1 cellular context compared by ENCODE assay signal in genomic region chr3:158434412-158435038, GRCh38.
TF ChIP-seq lines count a peak whose summit lies in the region.

No MANE protein-coding gene starts in this region.

TF ChIP-seq in K562, 482 proteins besides CTCF, POLR2A, EP300 and RAD21 (continued from another document):
- TF ChIP-seq PKNOX1 (IDR thresholded peaks at IDR 0.05) (0 out of 2 replicates have a peak, but pooled peaks have one; percentile 13), PURB (CRISPR knock-in tag; IDR thresholded peaks at IDR 0.05; ENCODE audit: low read depth) (no peak), SMARCE1 (IDR thresholded peaks at IDR 0.05) (no peak), SMC3 (conservative IDR thresholded peaks at IDR 0.05; ENCODE audit: insufficient read depth, low read depth, low read length) (peak; percentile 79), DEAF1 (CRISPR knock-in tag; IDR thresholded peaks at IDR 0.05) (peak; percentile 84), PBX2 (CRISPR knock-in tag; IDR thresholded peaks at IDR 0.05; ENCODE audit: low read depth) (no peak), PBX2 (tag; conservative IDR thresholded peaks at IDR 0.05; ENCODE audit: low read depth) (0 out of 2 replicates have a peak, but pooled peaks have one; percentile 28), TEAD4 (IDR thresholded peaks at IDR 0.05; ENCODE audit: low read length) (peak; percentile 62), TEAD4 (CRISPR knock-in tag; IDR thresholded peaks at IDR 0.05; ENCODE audit: borderline replicate concordance) (no peak), CBX3 (IDR thresholded peaks at IDR 0.05; ENCODE audit: borderline replicate concordance in 1 of 2, low read length in 2 of 2) (no peak), NR0B1 (IDR thresholded peaks at IDR 0.05; ENCODE audit: partially characterized antibody) (no peak), MYC (IDR thresholded peaks at IDR 0.05; ENCODE audit: low read depth, low read length) (0 out of 2 replicates have a peak, but pooled peaks have one; percentile 12), MYC (CRISPR knock-in tag; IDR thresholded peaks at IDR 0.05; ENCODE audit: borderline replicate concordance, low read depth) (no peak), REST (CRISPR knock-in tag; IDR thresholded peaks at IDR 0.05; ENCODE audit: low read depth) (no peak), ZNF184 (CRISPR knock-in tag; IDR thresholded peaks at IDR 0.05) (no peak), SFPQ (IDR thresholded peaks at IDR 0.05; ENCODE audit: low read depth, low read length) (no peak), COPS2 (conservative IDR thresholded peaks at IDR 0.05) (no peak), NFIC (IDR thresholded peaks at IDR 0.05) (peak; percentile 21; the same call in 1 of the 2 replicates), TEAD1 (CRISPR knock-in tag; IDR thresholded peaks at IDR 0.05) (peak in 1 of 2 experiments; percentile 67; a peak in 1 of 4 replicates), DMBX1 (CRISPR knock-in tag; IDR thresholded peaks at IDR 0.05; ENCODE audit: borderline replicate concordance) (no peak), CC2D1A (IDR thresholded peaks at IDR 0.05) (no peak)
